5 cellular contexts compared by ENCODE assay signal in genomic region chr17:43233307-43233706, GRCh38. TPM values are rescaled to one million over a fixed set of nuclear protein-coding genes. Genes with fewer than 3 reads are reported as not detected.
"Had no signal": no experiment of that assay in that cellular context is flagged by ENCODE, and none has a peak within 500 bp of the region (broad histone marks: within the 10 kb centered on the region; RNA-seq: fewer than 3 reads in every experiment).

No MANE protein-coding gene starts in this region.

RNA-seq across cellular contexts. Expression of gene RNU2-1, which starts 0.5 kb away (rescaled TPM):
- total RNA-seq: M059J, PC-3, Peyer's patch, SJSA1 had no signal

RNA-seq across cellular contexts. Expression of gene CCDC200, which starts 4.9 kb away (rescaled TPM):
- total RNA-seq: M059J, PC-3, Right ventricle myocardium superior, SJSA1 had no signal

RNA-seq across cellular contexts. Expression of gene TMEM106A, which starts 21.6 kb away (rescaled TPM):
- total RNA-seq: PC-3 had no signal
